ENCODE assay signal across 28 cellular contexts in genomic region chr22:20384865-20385264, GRCh38.
"Had no signal": no experiment of that assay in that cellular context is flagged by ENCODE, and none has a peak within 500 bp of the region (broad histone marks: within the 10 kb centered on the region; RNA-seq: fewer than 3 reads in every experiment).

No MANE protein-coding gene starts in this region.

- ATAC-seq: activated CD4-positive, alpha-beta T cell treated with anti-CD3 and anti-CD28 coated beads for 36 hours; activated CD8-positive, alpha-beta memory T cell treated with anti-CD3 and anti-CD28 coated beads, Interleukin-2, amount 10 ng/mL, durations not matched to agents 7 days and 5 days; activated CD8-positive, alpha-beta T cell treated with anti-CD3 and anti-CD28 coated beads, Interleukin-2, amount 10 ng/mL, durations not matched to agents 7 days and 5 days; activated T-helper 17 cell treated with anti-CD3 and anti-CD28 coated beads, Interleukin-2, amount 50 U/mL, for 72 hours; gastroesophageal sphincter had no signal

- H3K36me3 ChIP-seq: brain microvascular endothelial cell, esophagus squamous epithelium, gastroesophageal sphincter had no signal

- H3K4me1 Mint-ChIP-seq: activated CD4-positive, alpha-beta T cell treated with anti-CD3 and anti-CD28 coated beads for 36 hours; activated CD4-positive, alpha-beta T cell treated with anti-CD3 and anti-CD28 coated beads, Interleukin-2, amount 10 ng/mL, durations not matched to agents 24 days and 14 days; activated CD8-positive, alpha-beta memory T cell treated with anti-CD3 and anti-CD28 coated beads, Interleukin-2, amount 10 ng/mL, durations not matched to agents 7 days and 5 days; activated T-helper 17 cell treated with anti-CD3 and anti-CD28 coated beads, Interleukin-2, amount 50 U/mL, for 72 hours; central memory CD8-positive, alpha-beta T cell had no signal

- H3K4me3 Mint-ChIP-seq: activated CD4-positive, alpha-beta memory T cell treated with anti-CD3 and anti-CD28 coated beads for 36 hours; activated CD4-positive, alpha-beta T cell treated with anti-CD3 and anti-CD28 coated beads for 36 hours; activated CD4-positive, alpha-beta T cell treated with anti-CD3 and anti-CD28 coated beads, Interleukin-2, amount 10 ng/mL, durations not matched to agents 24 days and 14 days; activated CD8-positive, alpha-beta memory T cell treated with anti-CD3 and anti-CD28 coated beads, Interleukin-2, amount 10 ng/mL, durations not matched to agents 7 days and 5 days; activated CD8-positive, alpha-beta T cell treated with anti-CD3 and anti-CD28 coated beads, Interleukin-2, amount 10 ng/mL, durations not matched to agents 7 days and 5 days; activated naive CD8-positive, alpha-beta T cell; activated T-helper 17 cell treated with anti-CD3 and anti-CD28 coated beads, Interleukin-2, amount 50 U/mL, for 72 hours; central memory CD8-positive, alpha-beta T cell; dendritic cell treated with granulocyte-macrophage colony-stimulating factor and Interleukin-4, amounts not matched to agents 40 ng/mL and 50 ng/mL, for 4 days had no signal

- H3K27ac ChIP-seq: brain microvascular endothelial cell, coronary artery, dorsolateral prefrontal cortex, esophagus squamous epithelium, gastroesophageal sphincter had no signal

- H3K4me1 ChIP-seq: gastroesophageal sphincter had no signal

- H3K27me3 Mint-ChIP-seq: activated naive CD8-positive, alpha-beta T cell; activated T-helper 17 cell treated with anti-CD3 and anti-CD28 coated beads, Interleukin-2, amount 50 U/mL, for 72 hours had no signal

- H3K9me3 Mint-ChIP-seq: activated CD4-positive, alpha-beta T cell treated with anti-CD3 and anti-CD28 coated beads, Interleukin-2, amount 10 ng/mL, durations not matched to agents 24 days and 14 days; activated T-helper 17 cell treated with anti-CD3 and anti-CD28 coated beads, Interleukin-2, amount 50 U/mL, for 72 hours; central memory CD8-positive, alpha-beta T cell had no signal

- H3K9me3 ChIP-seq: esophagus squamous epithelium, gastroesophageal sphincter had no signal

- H3K4me3 ChIP-seq: coronary artery, dorsolateral prefrontal cortex, esophagus squamous epithelium, gastroesophageal sphincter had no signal

- H3K27ac Mint-ChIP-seq: activated CD4-positive, alpha-beta memory T cell treated with anti-CD3 and anti-CD28 coated beads for 36 hours; activated CD4-positive, alpha-beta T cell treated with anti-CD3 and anti-CD28 coated beads for 36 hours; activated CD4-positive, alpha-beta T cell treated with anti-CD3 and anti-CD28 coated beads, Interleukin-2, amount 10 ng/mL, durations not matched to agents 24 days and 14 days; activated CD8-positive, alpha-beta memory T cell treated with anti-CD3 and anti-CD28 coated beads, Interleukin-2, amount 10 ng/mL, durations not matched to agents 7 days and 5 days; activated CD8-positive, alpha-beta T cell treated with anti-CD3 and anti-CD28 coated beads, Interleukin-2, amount 10 ng/mL, durations not matched to agents 7 days and 5 days; activated naive CD8-positive, alpha-beta T cell; activated T-helper 17 cell treated with anti-CD3 and anti-CD28 coated beads, Interleukin-2, amount 50 U/mL, for 72 hours; dendritic cell treated with granulocyte-macrophage colony-stimulating factor and Interleukin-4, amounts not matched to agents 40 ng/mL and 50 ng/mL, for 4 days had no signal

- DNase-seq: activated CD4-positive, alpha-beta memory T cell treated with anti-CD3 and anti-CD28 coated beads for 36 hours; activated CD4-positive, alpha-beta T cell treated with anti-CD3 and anti-CD28 coated beads for 36 hours; activated CD4-positive, alpha-beta T cell treated with anti-CD3 and anti-CD28 coated beads, Interleukin-2, amount 10 ng/mL, durations not matched to agents 24 days and 14 days; activated CD4-positive, CD25-positive, alpha-beta regulatory T cell; activated CD4-positive, CD25-positive, alpha-beta regulatory T cell treated with anti-CD3 and anti-CD28 coated beads, Interleukin-2, amount 50 U/mL, for 72 hours; activated CD8-positive, alpha-beta memory T cell treated with anti-CD3 and anti-CD28 coated beads, Interleukin-2, amount 10 ng/mL, durations not matched to agents 7 days and 5 days; activated CD8-positive, alpha-beta memory T cell treated with anti-CD3 and anti-CD28 coated beads, Interleukin-2, amount 50 U/mL, for 4 hours; activated CD8-positive, alpha-beta T cell treated with anti-CD3 and anti-CD28 coated beads, Interleukin-2, amount 10 ng/mL, durations not matched to agents 7 days and 5 days; activated effector memory CD4-positive, alpha-beta T cell treated with Interleukin-2 at 50 U/mL for 16 hours; activated gamma-delta T cell treated with Interleukin-2 at 50 U/mL for 16 hours; activated naive CD4-positive, alpha-beta T cell treated with anti-CD3 and anti-CD28 coated beads, Interleukin-2, amount 50 U/mL, for 16 hours; activated naive CD4-positive, alpha-beta T cell treated with Interleukin-2 at 50 U/mL for 16 hours; activated T-cell treated with anti-CD3 and anti-CD28 coated beads, Interleukin-2, amount 50 U/mL, for 1 hour; amniotic stem cell; anterior cingulate cortex; brain microvascular endothelial cell; dorsolateral prefrontal cortex; effector memory CD4-positive, alpha-beta T cell; erythroblast; esophagus squamous epithelium; foreskin melanocyte; T-helper 2 cell had no signal

- H3K36me3 Mint-ChIP-seq: activated naive CD8-positive, alpha-beta T cell had no signal
